8 cellular contexts compared by ENCODE assay signal in the genomic region with DNA sequence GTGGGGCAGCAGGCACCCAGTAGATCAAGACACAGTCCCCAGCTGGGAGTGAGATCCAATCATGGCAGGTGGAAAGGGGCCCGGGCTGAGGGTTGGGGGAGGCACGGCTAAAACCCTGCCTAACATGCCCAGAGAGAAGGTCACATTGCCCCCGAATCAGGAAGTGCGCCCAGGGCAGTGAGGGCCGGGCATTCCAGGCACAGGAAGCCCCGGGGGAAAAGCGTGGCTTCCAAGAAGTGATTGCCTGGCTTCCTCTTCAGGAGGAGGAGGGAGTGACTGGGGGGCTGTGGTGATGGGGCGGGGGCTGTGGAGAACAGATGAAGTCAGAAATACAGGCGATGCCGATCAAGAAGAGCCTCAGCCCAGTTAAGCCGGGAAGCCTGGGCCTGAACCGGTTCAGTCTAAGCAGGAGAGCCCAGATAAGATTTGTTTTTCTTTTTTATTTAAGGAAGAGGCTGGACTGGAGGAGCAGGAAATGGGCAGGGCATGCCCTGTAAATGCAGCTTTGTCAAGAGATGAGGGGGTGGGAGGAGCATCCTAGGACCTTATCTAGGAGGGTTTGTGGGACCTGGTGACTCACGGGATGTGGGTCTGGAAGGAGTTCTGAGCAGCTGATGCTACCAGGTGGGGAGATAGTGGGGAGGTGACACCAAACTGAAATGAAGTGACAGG.
A peak's percentile ranks its signal among the peaks of the same experiment; 100 is the strongest.
DNase-seq lines count a peak whose midpoint lies in the region; ATAC-seq and FAIRE-seq lines count a peak whose summit lies in the region.

No MANE protein-coding gene starts in this region.

- no peaks in the 10 kb centered on the region for H3K36me3 ChIP-seq in effector memory CD4-positive, alpha-beta T cell (ENCODE audit: control insufficient read depth, insufficient read depth, low read length)
- no peaks in the 10 kb centered on the region for H3K36me3 ChIP-seq in muscle layer of duodenum (ENCODE audit: control insufficient read depth in 1 of 2, insufficient read depth in 2 of 2, low read length in 2 of 2)

- peaks cover 4% of the 10 kb centered on the region for H3K9me3 ChIP-seq in effector memory CD4-positive, alpha-beta T cell (ENCODE audit: control insufficient read depth, low read length)
- peaks cover 14 to 15% of the 10 kb centered on the region in 2 donors for H3K9me3 ChIP-seq in muscle layer of duodenum (ENCODE audit: control insufficient read depth in 1 of 2, low read length in 2 of 2)

- H3K27me3 ChIP-seq in effector memory CD4-positive, alpha-beta T cell (replicated peaks; ENCODE audit: control insufficient read depth, insufficient read depth, low read length, poor library complexity, severe bottlenecking): no peaks in the 10 kb centered on the region
- H3K27me3 ChIP-seq in muscle layer of duodenum (ENCODE audit: low read depth, low read length): no peaks in the 10 kb centered on the region

- peak; percentile 60 for FAIRE-seq in HTR-8/SVneo (lab: Jason Lieb, UNC)

- H3K4me1 ChIP-seq in effector memory CD4-positive, alpha-beta T cell (ENCODE audit: control insufficient read depth, insufficient read depth, low read length, poor library complexity, severe bottlenecking): peaks cover 13% of the 10 kb centered on the region
- H3K4me1 ChIP-seq in muscle layer of duodenum (ENCODE audit: control insufficient read depth in 1 of 2, insufficient read depth in 2 of 2, low read length in 2 of 2): no peaks in the 10 kb centered on the region

- H3K27ac ChIP-seq in effector memory CD4-positive, alpha-beta T cell (ENCODE audit: insufficient read depth, low read length, poor library complexity, severe bottlenecking): no peak overlapping the region
- peak overlapping the region; percentile 78 for H3K27ac ChIP-seq in muscle layer of duodenum (ENCODE audit: low read length)

- H3K4me3 ChIP-seq in effector memory CD4-positive, alpha-beta T cell (ENCODE audit: insufficient read depth, low read depth, low read length, poor library complexity, severe bottlenecking): no peak overlapping the region
- H3K4me3 ChIP-seq in muscle layer of duodenum (ENCODE audit: low read depth in 1 of 2, low read length in 2 of 2): no peak overlapping the region

- DNase-seq in GF-D8 (lab: John Stamatoyannopoulos, UW) (peak; percentile 94), HTR-8/SVneo (ENCODE audit: insufficient read length, low spot score) (peak; percentile 80), stromal cell of bone marrow (ENCODE audit: low read depth) (peak; percentile 68), NCI-H748 (lab: John Stamatoyannopoulos, UW; ENCODE audit: unreplicated experiment) (no peak)
- DNase-seq in activated CD4-positive, alpha-beta T cell treated with anti-CD3 and anti-CD28 coated beads, Interleukin-2, amount 50 U/mL, for 4 hours: peak; percentile 51 to 60
- DNase-seq in effector memory CD4-positive, alpha-beta T cell: peak in 2 of 3 donors; percentile 16 to 34

- ATAC-seq in HG03280 (IDR thresholded peaks at IDR 0.05; ENCODE audit: unreplicated experiment): no peak
